1 cellular context compared by ENCODE assay signal in the genomic region with DNA sequence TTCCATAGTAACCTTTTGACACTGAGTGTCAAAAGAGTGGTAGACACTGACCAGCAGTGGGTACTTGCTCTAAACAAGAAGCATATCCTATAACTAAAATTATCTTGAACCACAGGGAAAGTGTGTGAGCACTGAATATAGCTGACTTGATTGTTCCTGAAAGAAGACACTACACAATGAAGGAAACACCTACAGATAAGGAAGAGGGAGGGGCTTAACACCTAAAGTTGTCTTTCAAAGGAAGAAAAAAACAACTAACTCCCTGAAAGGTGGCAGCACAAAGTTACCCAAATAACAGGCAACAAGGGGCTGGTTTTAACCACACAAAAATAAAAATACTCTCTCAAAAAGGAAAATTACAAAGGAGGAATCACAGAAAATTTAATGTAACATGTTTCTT.
TF ChIP-seq lines count a peak whose summit lies in the region.

No MANE protein-coding gene starts in this region.

TF ChIP-seq in H1, 55 proteins besides CTCF, POLR2A, EP300 and RAD21:
- TF ChIP-seq TCF12 (IDR thresholded peaks at IDR 0.05; ENCODE audit: low read depth, low read length) (no peak), TBP (IDR thresholded peaks at IDR 0.05; ENCODE audit: low read depth, low read length) (no peak), RBBP5 (IDR thresholded peaks at IDR 0.05; ENCODE audit: borderline replicate concordance, low read depth, low read length) (no peak), ZNF274 (IDR thresholded peaks at IDR 0.05; ENCODE audit: borderline replicate concordance, extremely low read depth, low read length) (no peak)
